Comparison of ENCODE assay signal across 8 cellular contexts in genomic region chr16:88737298-88738166, GRCh38. TPM values are rescaled to one million over a fixed set of nuclear protein-coding genes. Genes with fewer than 3 reads are reported as not detected.
DNase-seq lines count a peak whose midpoint lies in the region; ATAC-seq and TF ChIP-seq lines count a peak whose summit lies in the region.

No MANE protein-coding gene starts in this region.

- H3K4me3 ChIP-seq in retinal pigment epithelial cell (ENCODE audit: low read length), result no peak overlapping the region

- ATAC-seq in HG03565 (IDR thresholded peaks at IDR 0.05; ENCODE audit: unreplicated experiment) (peak; percentile 46), HG03432 (IDR thresholded peaks at IDR 0.05; ENCODE audit: unreplicated experiment) (no peak)

- intact Hi-C loops in cardiac septum (cut with DNase I), result no loop called here

- TF ChIP-seq CTCF in retinal pigment epithelial cell (conservative IDR thresholded peaks at IDR 0.05; ENCODE audit: low read depth, low read length), result peak; percentile 78

- DNase-seq in NCI-H1436 (lab: John Stamatoyannopoulos, UW), result peak; percentile 82
- DNase-seq in NCI-H1436 treated with DMSO at 0.1 percent for 48 hours (lab: John Stamatoyannopoulos, UW), result no peak
- peak; percentile 58 for DNase-seq in SKM-1 (lab: John Stamatoyannopoulos, UW; ENCODE audit: unreplicated experiment)
- peak; percentile 64 for DNase-seq in activated naive CD4-positive, alpha-beta T cell treated with anti-CD3 and anti-CD28 coated beads, Interleukin-2, amount 50 U/mL, for 16 hours
- peak; percentile 88 for DNase-seq in cardiac septum (ENCODE audit: low spot score)
- no peak for DNase-seq in retinal pigment epithelial cell (ENCODE audit: low read depth)

RNA-seq across cellular contexts. Expression of gene CTU2, which starts 31.2 kb away (rescaled TPM):
- 14.9 TPM for total RNA-seq in cardiac septum

RNA-seq across cellular contexts. Expression of gene RNF166, which starts 31.3 kb away (rescaled TPM):
- 17.1 TPM for total RNA-seq in cardiac septum

RNA-seq across cellular contexts. Expression of gene PIEZO1, which starts 47.5 kb away (rescaled TPM):
- 20.4 TPM for total RNA-seq in cardiac septum

RNA-seq across cellular contexts. Expression of gene SNAI3, which starts 51.2 kb away (rescaled TPM):
- 0.97 TPM for total RNA-seq in cardiac septum

Comparison
In these comparisons a context has a peak if more than half of its experiments do, and no peak if none do; other contexts are left out.
1. DNase-seq: peak in NCI-H1436 (single experiment), SKM-1 (single experiment), activated naive CD4-positive, alpha-beta T cell treated with anti-CD3 and anti-CD28 coated beads, Interleukin-2, amount 50 U/mL, for 16 hours (single experiment) and cardiac septum (single experiment); none in NCI-H1436 treated with DMSO at 0.1 percent for 48 hours (single experiment) and retinal pigment epithelial cell (single experiment).